Comparison of ENCODE assay signal across 4 cellular contexts in genomic region chr6:159010037-159010612, GRCh38. TPM values are rescaled to one million over a fixed set of nuclear protein-coding genes. Genes with fewer than 3 reads are reported as not detected.
"Had no signal": no experiment of that assay in that cellular context is flagged by ENCODE, and none has a peak within 500 bp of the region (broad histone marks: within the 10 kb centered on the region; RNA-seq: fewer than 3 reads in every experiment).

No MANE protein-coding gene starts in this region.

RNA-seq across cellular contexts. Expression of gene TAGAP, which starts 34.7 kb away (rescaled TPM):
- total RNA-seq: cardiac muscle cell, chondrocyte, smooth muscle cell had no signal
- polyA plus RNA-seq: cardiac muscle cell, neural cell, smooth muscle cell had no signal
